ENCODE assay signal across 26 cellular contexts in genomic region chr17:77540975-77541374, GRCh38.
DNase-seq lines count a peak whose midpoint lies in the region; ATAC-seq and TF ChIP-seq lines count a peak whose summit lies in the region.
"Had no signal": no experiment of that assay in that cellular context is flagged by ENCODE, and none has a peak within 500 bp of the region (broad histone marks: within the 10 kb centered on the region; RNA-seq: fewer than 3 reads in every experiment).

No MANE protein-coding gene starts in this region.

- H3K9me3 Mint-ChIP-seq in chondrocyte (ENCODE audit: low read depth) (peaks cover 5% of the 10 kb centered on the region), nephron (peaks cover 4% of the 10 kb centered on the region)
- H3K9me3 Mint-ChIP-seq: activated T-cell treated with anti-CD3 and anti-CD28 coated beads, Interleukin-2, amount 50 U/mL, for 24 hours; naive thymus-derived CD8-positive, alpha-beta T cell had no signal

- no peak overlapping the region for H3K4me3 ChIP-seq in DOHH2 (ENCODE audit: low read length)
- H3K4me3 ChIP-seq: dorsolateral prefrontal cortex, PC-9, upper lobe of left lung had no signal

- H3K79me2 ChIP-seq in DOHH2 (ENCODE audit: control insufficient read depth, low read length), result no peaks in the 10 kb centered on the region
- H3K79me2 ChIP-seq: parathyroid adenoma had no signal

- H3K27ac Mint-ChIP-seq in chondrocyte (ENCODE audit: unreplicated experiment) (no peak overlapping the region), nephron (peak overlapping the region; percentile 25 to 66 (median 53))
- H3K27ac Mint-ChIP-seq: activated T-cell treated with anti-CD3 and anti-CD28 coated beads, Interleukin-2, amount 50 U/mL, for 24 hours had no signal

- TF ChIP-seq CTCF in DOHH2 (IDR thresholded peaks at IDR 0.05; ENCODE audit: low read depth, low read length, poor library complexity, severe bottlenecking), result no peak
- TF ChIP-seq CTCF in chondrocyte (IDR thresholded peaks at IDR 0.05), result no peak
- no peak for TF ChIP-seq CTCF in nephron (IDR thresholded peaks at IDR 0.05; ENCODE audit: unreplicated experiment in 3 of 3)

- ATAC-seq in GM18502 (IDR thresholded peaks at IDR 0.05; ENCODE audit: poor library complexity, unreplicated experiment), result no peak
- ATAC-seq: naive thymus-derived CD8-positive, alpha-beta T cell; right cardiac atrium had no signal

- H3K4me2 ChIP-seq in DOHH2 (ENCODE audit: low read length), result 0 out of 2 replicates have a peak overlapping the region, but pooled peaks have one; percentile 4
- H3K4me2 ChIP-seq: PC-9 had no signal

- peaks cover 7% of the 10 kb centered on the region for H3K4me1 ChIP-seq in DOHH2 (ENCODE audit: control insufficient read depth, low read length)
- H3K4me1 ChIP-seq: Caco-2, parathyroid adenoma had no signal

- peaks cover 3% of the 10 kb centered on the region for H3K36me3 Mint-ChIP-seq in chondrocyte (ENCODE audit: low read depth)
- H3K36me3 Mint-ChIP-seq in nephron (ENCODE audit: low read depth), result no peaks in the 10 kb centered on the region
- H3K36me3 Mint-ChIP-seq: naive thymus-derived CD8-positive, alpha-beta T cell had no signal

- DNase-seq in NCI-H1048 (lab: John Stamatoyannopoulos, UW) (peak; percentile 47), chondrocyte (ENCODE audit: low spot score) (peak; percentile 38), NCI-H2107 (lab: John Stamatoyannopoulos, UW) (no peak), DMS79 treated with DMSO at 0.1 percent for 48 hours (lab: John Stamatoyannopoulos, UW) (no peak), OCI-M1 (lab: John Stamatoyannopoulos, UW) (no peak)
- DNase-seq: ACHN; activated CD4-positive, alpha-beta T cell treated with anti-CD3 and anti-CD28 coated beads for 48 hours; activated gamma-delta T cell treated with Interleukin-2 at 50 U/mL for 16 hours; activated T-cell treated with anti-CD3 and anti-CD28 coated beads, Interleukin-2, amount 50 U/mL, for 24 hours; Caco-2; cerebellar nuclear complex; dorsolateral prefrontal cortex; kidney; NCI-H1105; NCI-H1930; NCI-H345; PC-9; Right ventricle myocardium superior; stimulated activated CD4-positive, alpha-beta T cell treated with anti-CD3 and anti-CD28 coated beads, Interleukin-2, amount 100 ng/mL, for 48 hours had no signal

- H4K20me1 ChIP-seq in DOHH2 (ENCODE audit: control insufficient read depth, insufficient read depth, low read depth, low read length), result no peaks in the 10 kb centered on the region

- H3K9me3 ChIP-seq in DOHH2 (ENCODE audit: control insufficient read depth, insufficient read depth, low read length), result no peaks in the 10 kb centered on the region
- H3K9me3 ChIP-seq: Caco-2, upper lobe of left lung had no signal

- H3K4me1 Mint-ChIP-seq in chondrocyte (ENCODE audit: low read depth), result peaks cover 14% of the 10 kb centered on the region
- H3K4me1 Mint-ChIP-seq in nephron, result peaks cover 42% of the 10 kb centered on the region

- H3F3A ChIP-seq in DOHH2 (ENCODE audit: control insufficient read depth, insufficient read depth), result no peaks in the 10 kb centered on the region

- no peaks in the 10 kb centered on the region for H3K36me3 ChIP-seq in DOHH2 (ENCODE audit: control insufficient read depth, low read length)
- H3K36me3 ChIP-seq: upper lobe of left lung had no signal

- H3K27me3 ChIP-seq in DOHH2 (ENCODE audit: control insufficient read depth, low read length), result peaks cover 34% of the 10 kb centered on the region
- H3K27me3 ChIP-seq: upper lobe of left lung had no signal

- no peaks in the 10 kb centered on the region for H3K9me2 ChIP-seq in DOHH2 (replicated peaks; ENCODE audit: control insufficient read depth, low read length)

- H3K27me3 Mint-ChIP-seq in chondrocyte (ENCODE audit: low read depth) (peaks cover 48% of the 10 kb centered on the region), nephron (ENCODE audit: low read depth) (peaks cover 30% of the 10 kb centered on the region)

- H3K27ac ChIP-seq in DOHH2 (ENCODE audit: low read depth, low read length), result no peak overlapping the region
- H3K27ac ChIP-seq: dorsolateral prefrontal cortex, parathyroid adenoma, PC-9, upper lobe of left lung had no signal

- H3K4me3 Mint-ChIP-seq in chondrocyte (ENCODE audit: unreplicated experiment) (no peak overlapping the region), nephron (no peak overlapping the region)
- H3K4me3 Mint-ChIP-seq: activated T-cell treated with anti-CD3 and anti-CD28 coated beads, Interleukin-2, amount 50 U/mL, for 24 hours; naive thymus-derived CD8-positive, alpha-beta T cell had no signal

Comparison
In these comparisons a context has a peak if more than half of its experiments do, and no peak if none do; other contexts are left out.
1. DNase-seq: peak in NCI-H1048 (single experiment) and chondrocyte (single experiment); none in NCI-H2107 (single experiment), DMS79 treated with DMSO at 0.1 percent for 48 hours (single experiment) and OCI-M1 (single experiment).